34 cellular contexts compared by ENCODE assay signal in genomic region chr4:69878250-69878649, GRCh38. TPM values are rescaled to one million over a fixed set of nuclear protein-coding genes. Genes with fewer than 3 reads are reported as not detected.
"Had no signal": no experiment of that assay in that cellular context is flagged by ENCODE, and none has a peak within 500 bp of the region (broad histone marks: within the 10 kb centered on the region; RNA-seq: fewer than 3 reads in every experiment).

No MANE protein-coding gene starts in this region.

- H3K36me3 Mint-ChIP-seq: activated CD4-positive, alpha-beta memory T cell treated with anti-CD3 and anti-CD28 coated beads for 36 hours; activated CD8-positive, alpha-beta memory T cell treated with anti-CD3 and anti-CD28 coated beads, Interleukin-2, amount 10 ng/mL, durations not matched to agents 7 days and 5 days; activated naive CD4-positive, alpha-beta T cell treated with anti-CD3 and anti-CD28 coated beads, Interleukin-2, amount 10 ng/mL, durations not matched to agents 7 days and 5 days; activated naive CD4-positive, alpha-beta T cell treated with anti-CD3 and anti-CD28 coated beads, Interleukin-2, amount 50 U/mL, for 72 hours; activated naive CD8-positive, alpha-beta T cell treated with anti-CD3 and anti-CD28 coated beads, Interleukin-2, amount 10 ng/mL, durations not matched to agents 7 days and 5 days had no signal

- H3K27me3 Mint-ChIP-seq: activated CD4-positive, alpha-beta memory T cell treated with anti-CD3 and anti-CD28 coated beads for 36 hours; activated CD4-positive, alpha-beta T cell treated with anti-CD3 and anti-CD28 coated beads for 36 hours; activated CD4-positive, alpha-beta T cell treated with anti-CD3 and anti-CD28 coated beads, Interleukin-2, amount 10 ng/mL, durations not matched to agents 24 days and 14 days; activated CD8-positive, alpha-beta memory T cell treated with anti-CD3 and anti-CD28 coated beads, Interleukin-2, amount 10 ng/mL, durations not matched to agents 7 days and 5 days; central memory CD8-positive, alpha-beta T cell; effector memory CD8-positive, alpha-beta T cell had no signal

- H3K27ac Mint-ChIP-seq: activated CD4-positive, alpha-beta memory T cell treated with anti-CD3 and anti-CD28 coated beads for 36 hours; activated CD4-positive, alpha-beta T cell treated with anti-CD3 and anti-CD28 coated beads for 36 hours; activated CD4-positive, alpha-beta T cell treated with anti-CD3 and anti-CD28 coated beads, Interleukin-2, amount 10 ng/mL, durations not matched to agents 24 days and 14 days; activated CD8-positive, alpha-beta memory T cell treated with anti-CD3 and anti-CD28 coated beads, Interleukin-2, amount 10 ng/mL, durations not matched to agents 7 days and 5 days; activated CD8-positive, alpha-beta T cell treated with anti-CD3 and anti-CD28 coated beads, Interleukin-2, amount 10 ng/mL, durations not matched to agents 7 days and 5 days; activated naive CD4-positive, alpha-beta T cell treated with anti-CD3 and anti-CD28 coated beads, Interleukin-2, amount 10 ng/mL, durations not matched to agents 7 days and 5 days; activated naive CD4-positive, alpha-beta T cell treated with anti-CD3 and anti-CD28 coated beads, Interleukin-2, amount 50 U/mL, for 72 hours; activated naive CD8-positive, alpha-beta T cell treated with anti-CD3 and anti-CD28 coated beads, Interleukin-2, amount 10 ng/mL, durations not matched to agents 7 days and 5 days; activated T-cell treated with anti-CD3 and anti-CD28 coated beads, Interleukin-2, amount 50 U/mL, for 72 hours; effector memory CD8-positive, alpha-beta T cell had no signal

- ATAC-seq: activated CD4-positive, alpha-beta T cell treated with anti-CD3 and anti-CD28 coated beads for 36 hours; activated CD8-positive, alpha-beta memory T cell treated with anti-CD3 and anti-CD28 coated beads, Interleukin-2, amount 10 ng/mL, durations not matched to agents 7 days and 5 days; activated CD8-positive, alpha-beta T cell treated with anti-CD3 and anti-CD28 coated beads, Interleukin-2, amount 10 ng/mL, durations not matched to agents 7 days and 5 days; activated T-cell treated with anti-CD3 and anti-CD28 coated beads, Interleukin-2, amount 50 U/mL, for 72 hours; effector memory CD8-positive, alpha-beta T cell had no signal

- DNase-seq: activated CD4-positive, alpha-beta memory T cell treated with anti-CD3 and anti-CD28 coated beads for 36 hours; activated CD4-positive, alpha-beta T cell treated with anti-CD3 and anti-CD28 coated beads for 36 hours; activated CD4-positive, alpha-beta T cell treated with anti-CD3 and anti-CD28 coated beads, Interleukin-2, amount 10 ng/mL, durations not matched to agents 24 days and 14 days; activated CD4-positive, CD25-positive, alpha-beta regulatory T cell; activated CD4-positive, CD25-positive, alpha-beta regulatory T cell treated with anti-CD3 and anti-CD28 coated beads, Interleukin-2, amount 50 U/mL, for 72 hours; activated CD8-positive, alpha-beta memory T cell treated with anti-CD3 and anti-CD28 coated beads, Interleukin-2, amount 10 ng/mL, durations not matched to agents 7 days and 5 days; activated CD8-positive, alpha-beta memory T cell treated with anti-CD3 and anti-CD28 coated beads, Interleukin-2, amount 50 U/mL, for 4 hours; activated CD8-positive, alpha-beta T cell treated with anti-CD3 and anti-CD28 coated beads, Interleukin-2, amount 10 ng/mL, durations not matched to agents 7 days and 5 days; activated gamma-delta T cell; activated naive CD4-positive, alpha-beta T cell; activated naive CD4-positive, alpha-beta T cell treated with anti-CD3 and anti-CD28 coated beads, Interleukin-2, amount 10 ng/mL, durations not matched to agents 7 days and 5 days; activated naive CD8-positive, alpha-beta T cell treated with anti-CD3 and anti-CD28 coated beads, Interleukin-2, amount 10 ng/mL, durations not matched to agents 7 days and 5 days; activated T-cell treated with anti-CD3 and anti-CD28 coated beads, Interleukin-2, amount 50 U/mL, for 1 hour; activated T-cell treated with anti-CD3 and anti-CD28 coated beads, Interleukin-2, amount 50 U/mL, for 72 hours; amniotic stem cell; anterior cingulate cortex; brain microvascular endothelial cell; cortex of kidney; dermis blood vessel endothelial cell; effector CD4-positive, alpha-beta T cell; effector memory CD8-positive, alpha-beta T cell; erythroblast; foreskin melanocyte; T-helper 2 cell had no signal

- H3K4me3 ChIP-seq: esophagus muscularis mucosa had no signal

- H3K4me1 Mint-ChIP-seq: activated CD4-positive, alpha-beta T cell treated with anti-CD3 and anti-CD28 coated beads for 36 hours; activated CD4-positive, alpha-beta T cell treated with anti-CD3 and anti-CD28 coated beads, Interleukin-2, amount 10 ng/mL, durations not matched to agents 24 days and 14 days; activated CD8-positive, alpha-beta memory T cell treated with anti-CD3 and anti-CD28 coated beads, Interleukin-2, amount 10 ng/mL, durations not matched to agents 7 days and 5 days; activated naive CD4-positive, alpha-beta T cell treated with anti-CD3 and anti-CD28 coated beads, Interleukin-2, amount 10 ng/mL, durations not matched to agents 7 days and 5 days; activated naive CD8-positive, alpha-beta T cell treated with anti-CD3 and anti-CD28 coated beads, Interleukin-2, amount 10 ng/mL, durations not matched to agents 7 days and 5 days; central memory CD8-positive, alpha-beta T cell had no signal

- H3K4me3 Mint-ChIP-seq: activated CD4-positive, alpha-beta memory T cell treated with anti-CD3 and anti-CD28 coated beads for 36 hours; activated CD4-positive, alpha-beta T cell treated with anti-CD3 and anti-CD28 coated beads for 36 hours; activated CD4-positive, alpha-beta T cell treated with anti-CD3 and anti-CD28 coated beads, Interleukin-2, amount 10 ng/mL, durations not matched to agents 24 days and 14 days; activated CD8-positive, alpha-beta memory T cell treated with anti-CD3 and anti-CD28 coated beads, Interleukin-2, amount 10 ng/mL, durations not matched to agents 7 days and 5 days; activated CD8-positive, alpha-beta T cell treated with anti-CD3 and anti-CD28 coated beads, Interleukin-2, amount 10 ng/mL, durations not matched to agents 7 days and 5 days; activated naive CD4-positive, alpha-beta T cell treated with anti-CD3 and anti-CD28 coated beads, Interleukin-2, amount 10 ng/mL, durations not matched to agents 7 days and 5 days; activated naive CD8-positive, alpha-beta T cell treated with anti-CD3 and anti-CD28 coated beads, Interleukin-2, amount 10 ng/mL, durations not matched to agents 7 days and 5 days; activated T-cell treated with anti-CD3 and anti-CD28 coated beads, Interleukin-2, amount 50 U/mL, for 72 hours; central memory CD8-positive, alpha-beta T cell; effector memory CD8-positive, alpha-beta T cell had no signal

- H3K9me3 Mint-ChIP-seq: activated CD4-positive, alpha-beta T cell treated with anti-CD3 and anti-CD28 coated beads, Interleukin-2, amount 10 ng/mL, durations not matched to agents 24 days and 14 days; activated naive CD4-positive, alpha-beta T cell treated with anti-CD3 and anti-CD28 coated beads, Interleukin-2, amount 10 ng/mL, durations not matched to agents 7 days and 5 days; activated naive CD4-positive, alpha-beta T cell treated with anti-CD3 and anti-CD28 coated beads, Interleukin-2, amount 50 U/mL, for 72 hours had no signal

RNA-seq across cellular contexts. Expression of gene SULT1E1, which starts 18.3 kb away (rescaled TPM):
- total RNA-seq: activated CD4-positive, alpha-beta memory T cell treated with anti-CD3 and anti-CD28 coated beads for 36 hours; activated CD4-positive, alpha-beta T cell treated with anti-CD3 and anti-CD28 coated beads for 36 hours; activated CD4-positive, alpha-beta T cell treated with anti-CD3 and anti-CD28 coated beads, Interleukin-2, amount 10 ng/mL, durations not matched to agents 24 days and 14 days; activated CD8-positive, alpha-beta memory T cell treated with anti-CD3 and anti-CD28 coated beads for 36 hours; activated CD8-positive, alpha-beta memory T cell treated with anti-CD3 and anti-CD28 coated beads, Interleukin-2, amount 10 ng/mL, durations not matched to agents 7 days and 5 days; activated CD8-positive, alpha-beta T cell treated with anti-CD3 and anti-CD28 coated beads, Interleukin-2, amount 10 ng/mL, durations not matched to agents 7 days and 5 days; activated naive CD4-positive, alpha-beta T cell treated with anti-CD3 and anti-CD28 coated beads, Interleukin-2, amount 50 U/mL, for 72 hours; activated naive CD8-positive, alpha-beta T cell treated with anti-CD3 and anti-CD28 coated beads, Interleukin-2, amount 10 ng/mL, durations not matched to agents 7 days and 5 days; activated T-cell treated with anti-CD3 and anti-CD28 coated beads, Interleukin-2, amount 50 U/mL, for 72 hours; astrocyte; cardiac septum; esophagus muscularis mucosa; T-helper 1 cell treated with Interleukin-12 subunit alpha and Interleukin-12 subunit beta and Interleukin-4 antibody, amounts not matched to agents 30 ng/mL and 1 ng/mL, for 36 hours had no signal

RNA-seq across cellular contexts. Expression of gene CSN1S1, which starts 52.6 kb away (rescaled TPM):
- total RNA-seq: activated CD4-positive, alpha-beta memory T cell treated with anti-CD3 and anti-CD28 coated beads for 36 hours; activated CD4-positive, alpha-beta T cell treated with anti-CD3 and anti-CD28 coated beads for 36 hours; activated CD4-positive, alpha-beta T cell treated with anti-CD3 and anti-CD28 coated beads, Interleukin-2, amount 10 ng/mL, durations not matched to agents 24 days and 14 days; activated CD8-positive, alpha-beta memory T cell treated with anti-CD3 and anti-CD28 coated beads for 36 hours; activated CD8-positive, alpha-beta memory T cell treated with anti-CD3 and anti-CD28 coated beads, Interleukin-2, amount 10 ng/mL, durations not matched to agents 7 days and 5 days; activated CD8-positive, alpha-beta T cell treated with anti-CD3 and anti-CD28 coated beads, Interleukin-2, amount 10 ng/mL, durations not matched to agents 7 days and 5 days; activated naive CD4-positive, alpha-beta T cell treated with anti-CD3 and anti-CD28 coated beads, Interleukin-2, amount 50 U/mL, for 72 hours; activated naive CD8-positive, alpha-beta T cell treated with anti-CD3 and anti-CD28 coated beads, Interleukin-2, amount 10 ng/mL, durations not matched to agents 7 days and 5 days; activated T-cell treated with anti-CD3 and anti-CD28 coated beads, Interleukin-2, amount 50 U/mL, for 72 hours; astrocyte; bronchial epithelial cell; cardiac septum; cerebellum; dermis blood vessel endothelial cell; esophagus muscularis mucosa; fibroblast of villous mesenchyme; T-helper 1 cell treated with Interleukin-12 subunit alpha and Interleukin-12 subunit beta and Interleukin-4 antibody, amounts not matched to agents 30 ng/mL and 1 ng/mL, for 36 hours had no signal
